Comparison of ENCODE assay signal across 25 cellular contexts in the genomic region with DNA sequence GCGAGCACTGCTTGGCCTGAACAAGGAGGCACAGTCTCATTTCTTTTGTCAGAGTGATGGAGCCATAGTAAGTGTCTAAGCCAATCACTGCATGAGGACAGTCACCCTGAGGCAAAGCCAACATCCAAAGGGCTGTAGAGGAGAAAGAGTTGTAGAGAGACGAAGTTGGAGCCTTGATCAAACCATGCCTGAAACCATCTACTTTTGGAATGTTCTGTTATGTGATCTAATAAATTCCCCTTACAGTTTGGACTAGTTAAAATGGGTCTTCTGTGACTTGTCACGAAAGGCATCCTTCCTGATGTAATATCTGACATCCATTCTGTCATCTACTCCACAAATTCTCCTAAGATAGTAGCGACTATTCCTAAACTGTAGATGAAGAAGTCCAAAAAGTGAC.
"Had no signal": no experiment of that assay in that cellular context is flagged by ENCODE, and none has a peak within 500 bp of the region (broad histone marks: within the 10 kb centered on the region; RNA-seq: fewer than 3 reads in every experiment).

No MANE protein-coding gene starts in this region.

- ATAC-seq: effector memory CD8-positive, alpha-beta T cell; esophagus mucosa; gastrocnemius medialis; heart right ventricle; left cardiac atrium; left lung; left ventricle myocardium superior; lower lobe of right lung; mucosa of descending colon had no signal

- FAIRE-seq: endometrium, islet of Langerhans, keratinocyte had no signal

- H3K36me3 ChIP-seq: colonic mucosa, esophagus squamous epithelium, gastrocnemius medialis, heart right ventricle, left lung, lower lobe of right lung had no signal

- H3K4me1 ChIP-seq: colonic mucosa, esophagus squamous epithelium, gastrocnemius medialis, heart right ventricle, left lung, lower lobe of right lung had no signal

- H3K9me3 ChIP-seq: colonic mucosa, esophagus squamous epithelium, gastrocnemius medialis, heart right ventricle, left lung, lower lobe of right lung, mucosa of descending colon had no signal

- H3K4me3 ChIP-seq: colonic mucosa, esophagus squamous epithelium, gastrocnemius medialis, heart right ventricle, left lung, lower lobe of right lung, mucosa of descending colon had no signal

- H3K27me3 ChIP-seq: colonic mucosa had no signal

- H3K27ac ChIP-seq: colonic mucosa, epithelial cell of prostate, esophagus squamous epithelium, gastrocnemius medialis, heart right ventricle, left lung, lower lobe of right lung had no signal

- DNase-seq: colonic mucosa; cortex of kidney; effector CD8-positive, alpha-beta T cell; effector memory CD8-positive, alpha-beta T cell; endodermal cell; erythroblast; esophagus squamous epithelium; foreskin fibroblast; foreskin melanocyte; gastrocnemius medialis; glutamatergic neuron; head of caudate nucleus; heart right ventricle; hippocampal formation; left cardiac atrium; left lung; lower lobe of right lung; mesenchymal stem cell; mucosa of descending colon had no signal
